Comparison of ENCODE assay signal across 18 cellular contexts in genomic region chr11:11929920-11930319, GRCh38.
DNase-seq lines count a peak whose midpoint lies in the region; ATAC-seq, FAIRE-seq and TF ChIP-seq lines count a peak whose summit lies in the region.
"Had no signal": no experiment of that assay in that cellular context is flagged by ENCODE, and none has a peak within 500 bp of the region (broad histone marks: within the 10 kb centered on the region; RNA-seq: fewer than 3 reads in every experiment).

No MANE protein-coding gene starts in this region.

- DNase-seq in HepG2 (ENCODE audit: low spot score) (no peak), right lobe of liver (no peak), H54 (ENCODE audit: insufficient read length, low spot score) (no peak), osteocyte (ENCODE audit: extremely low spot score, unreplicated experiment) (no peak), DMS153 treated with DMSO at 0.1 percent for 48 hours (lab: John Stamatoyannopoulos, UW; ENCODE audit: unreplicated experiment) (no peak), WTC11 (ENCODE audit: low spot score) (no peak), H7 (no peak)
- DNase-seq: 8988T; C1 segment of cervical spinal cord; Caco-2; CD4-positive, alpha-beta memory T cell; DMS153; DMS79; EL; GF-D8; HCEC 1CT had no signal

- H3K27me3 ChIP-seq in HepG2 (ENCODE audit: control insufficient read depth in 1 of 2, insufficient read depth in 2 of 2, low read length in 2 of 2) (no peaks in the 10 kb centered on the region), right lobe of liver (no peaks in the 10 kb centered on the region), H7 (ENCODE audit: control insufficient read depth, insufficient read depth, low read length) (no peaks in the 10 kb centered on the region)

- TF ChIP-seq POLR2A in HepG2 (IDR thresholded peaks at IDR 0.05; ENCODE audit: insufficient read depth in 1 of 2, low read depth in 2 of 2, low read length in 2 of 2) (no peak), right lobe of liver (IDR thresholded peaks at IDR 0.05) (no peak), H54 (IDR thresholded peaks at IDR 0.05; ENCODE audit: low read depth, low read length) (no peak)

- H3K9me3 ChIP-seq in HepG2 (ENCODE audit: low read length) (no peaks in the 10 kb centered on the region), right lobe of liver (no peaks in the 10 kb centered on the region)
- H3K9me3 ChIP-seq: Caco-2 had no signal

- no peak for ATAC-seq in HepG2
- ATAC-seq in right lobe of liver = no peak
- ATAC-seq in activated T-helper 17 cell treated with anti-CD3 and anti-CD28 coated beads, Interleukin-2, amount 50 U/mL, for 72 hours (replicated peaks) = no peak
- no peak for ATAC-seq in WTC11

- H3K4me2 ChIP-seq in HepG2 (ENCODE audit: low read depth, low read length) = no peak overlapping the region

- no peak for FAIRE-seq in HepG2 (lab: Jason Lieb, UNC)
- peak; percentile 64 for FAIRE-seq in H54 (lab: Jason Lieb, UNC)
- FAIRE-seq: GM12891 had no signal

- BruUV-seq in HepG2 (replicated peaks; lab: Mats Ljungman, UMichigan) = no TSS peak

- TF ChIP-seq CTCF in HepG2 (CRISPR knock-in tag; IDR thresholded peaks at IDR 0.05) (no peak), right lobe of liver (IDR thresholded peaks at IDR 0.05) (no peak), osteocyte (IDR thresholded peaks at IDR 0.05) (no peak), WTC11 (IDR thresholded peaks at IDR 0.05) (no peak)

- H3K36me3 Mint-ChIP-seq in activated T-helper 17 cell treated with anti-CD3 and anti-CD28 coated beads, Interleukin-2, amount 50 U/mL, for 72 hours (ENCODE audit: low read depth) = peaks cover 95% of the 10 kb centered on the region
- H3K36me3 Mint-ChIP-seq in osteocyte (ENCODE audit: unreplicated experiment) (peaks cover 57% of the 10 kb centered on the region), WTC11 (peaks cover 24% of the 10 kb centered on the region)

- no peaks in the 10 kb centered on the region for H3K79me2 ChIP-seq in HepG2 (ENCODE audit: insufficient read depth, low read length)

- TF ChIP-seq RAD21 in HepG2 (CRISPR knock-in tag; IDR thresholded peaks at IDR 0.05) = no peak

- H3K27me3 Mint-ChIP-seq in activated T-helper 17 cell treated with anti-CD3 and anti-CD28 coated beads, Interleukin-2, amount 50 U/mL, for 72 hours = no peaks in the 10 kb centered on the region
- H3K27me3 Mint-ChIP-seq in osteocyte (ENCODE audit: unreplicated experiment) (no peaks in the 10 kb centered on the region), WTC11 (ENCODE audit: low read depth) (no peaks in the 10 kb centered on the region)
- H3K27me3 Mint-ChIP-seq: CD4-positive, alpha-beta memory T cell had no signal

- 100% methylated on average over 2 of the region's 2 CpGs for WGBS in HepG2 (ENCODE audit: low lambda C conversion rate)
- WGBS in right lobe of liver (ENCODE audit: insufficient coverage, low coverage, low lambda C conversion rate, missing lambda C conversion rate) = 77% methylated on average over 2 of the region's 2 CpGs

- H3K27ac Mint-ChIP-seq in activated T-helper 17 cell treated with anti-CD3 and anti-CD28 coated beads, Interleukin-2, amount 50 U/mL, for 72 hours = peak overlapping the region; percentile 40
- peak overlapping the region; percentile 27 for H3K27ac Mint-ChIP-seq in osteocyte (ENCODE audit: unreplicated experiment)
- no peak overlapping the region; the same call in 1 of the 2 replicates for H3K27ac Mint-ChIP-seq in WTC11

- peaks cover 12% of the 10 kb centered on the region for H3K4me1 Mint-ChIP-seq in activated T-helper 17 cell treated with anti-CD3 and anti-CD28 coated beads, Interleukin-2, amount 50 U/mL, for 72 hours
- H3K4me1 Mint-ChIP-seq in osteocyte (ENCODE audit: unreplicated experiment) = peaks cover 16% of the 10 kb centered on the region
- H3K4me1 Mint-ChIP-seq in WTC11 = 0 out of 2 replicates have a peak, but pooled peaks cover 2% of the 10 kb centered on the region

- no peak overlapping the region for H3K9ac ChIP-seq in HepG2 (ENCODE audit: insufficient read depth, low read depth, low read length)

- H4K20me1 ChIP-seq in HepG2 (ENCODE audit: insufficient read depth, low read length) = no peaks in the 10 kb centered on the region

- in situ Hi-C loops in HepG2 (cut with HindIII; ENCODE audit: extremely low pct_ligation_motif_present, low pct_unique_long_range_greater_than_20kb) = loop anchor here (5.0 to 10.0 kb wide), 2 partner anchors 117 to 355 kb away; no protein-coding TSS in a partner anchor

- H3K36me3 ChIP-seq in HepG2 (replicated peaks in 1 of 2; ENCODE audit: control insufficient read depth in 1 of 2, insufficient read depth in 2 of 2, low read length in 2 of 2) (peaks cover 3 to 29% of the 10 kb centered on the region in 2 experiments; a peak in 4 of 5 replicates), right lobe of liver (peaks cover 0 to 16% (median 9%) of the 10 kb centered on the region in 4 donors), H7 (replicated peaks; ENCODE audit: control insufficient read depth, insufficient read depth, low read length) (no peaks in the 10 kb centered on the region)

- no peaks in the 10 kb centered on the region for H3K9me3 Mint-ChIP-seq in activated T-helper 17 cell treated with anti-CD3 and anti-CD28 coated beads, Interleukin-2, amount 50 U/mL, for 72 hours
- peaks cover 4% of the 10 kb centered on the region for H3K9me3 Mint-ChIP-seq in osteocyte (ENCODE audit: unreplicated experiment)
- H3K9me3 Mint-ChIP-seq in WTC11 = no peaks in the 10 kb centered on the region
- H3K9me3 Mint-ChIP-seq: CD4-positive, alpha-beta memory T cell had no signal

- H3K27ac ChIP-seq in HepG2 (ENCODE audit: extremely low read length, insufficient read depth, low read length) = no peak overlapping the region
- H3K27ac ChIP-seq in right lobe of liver = no peak overlapping the region

- CTCF ChIA-PET in HepG2 (lab: Yijun Ruan, JAX; ENCODE audit: low intra/inter-chr PET ratio, low total read pairs) (interaction anchor here (1.4 kb wide), 1 partner anchor 37 kb away, joined by 3 read pairs; no protein-coding TSS in a partner anchor), WTC11 (lab: Charles Lee) (interaction anchor here (1.0 kb wide), 1 partner anchor 114 kb away, joined by 3 read pairs; no protein-coding TSS in a partner anchor)

- intact Hi-C loops in HepG2 (cut with micrococcal nuclease; ENCODE audit: unreplicated experiment) = loop anchor here (10.0 kb wide), 1 partner anchor 305 kb away; no protein-coding TSS in a partner anchor
- intact Hi-C loops in right lobe of liver (cut with DNase I) = loop anchor here (10.0 kb wide), 2 partner anchors 115 to 355 kb away; no protein-coding TSS in a partner anchor

- POLR2A ChIA-PET in HepG2 (lab: Yijun Ruan, JAX) (no interaction called here), WTC11 (lab: Charles Lee) (no interaction called here)

- H3K4me1 ChIP-seq in HepG2 (ENCODE audit: insufficient read depth, low read length) = no peaks in the 10 kb centered on the region
- H3K4me1 ChIP-seq in right lobe of liver = no peaks in the 10 kb centered on the region
- H3K4me1 ChIP-seq: Caco-2 had no signal

- no peak overlapping the region for H3K4me3 Mint-ChIP-seq in activated T-helper 17 cell treated with anti-CD3 and anti-CD28 coated beads, Interleukin-2, amount 50 U/mL, for 72 hours
- no peak overlapping the region for H3K4me3 Mint-ChIP-seq in osteocyte (ENCODE audit: unreplicated experiment)
- H3K4me3 Mint-ChIP-seq in WTC11 = no peak overlapping the region
- H3K4me3 Mint-ChIP-seq: CD4-positive, alpha-beta memory T cell had no signal

- TF ChIP-seq EP300 in HepG2 (IDR thresholded peaks at IDR 0.05; ENCODE audit: low read depth in 2 of 2, low read length in 2 of 2) (no peak), HepG2 (CRISPR knock-in tag; IDR thresholded peaks at IDR 0.05; ENCODE audit: borderline replicate concordance) (no peak)

- no peak overlapping the region for H2AFZ ChIP-seq in HepG2 (ENCODE audit: low read length)

- H3K4me3 ChIP-seq in HepG2 (replicated peaks in 1 of 3; ENCODE audit: insufficient read depth in 1 of 3, low read depth in 2 of 3, low read length in 3 of 3) = no peak overlapping the region
- no peak overlapping the region for H3K4me3 ChIP-seq in right lobe of liver
- H3K4me3 ChIP-seq in H7 (ENCODE audit: insufficient read depth, low read depth, low read length) = no peak overlapping the region

TF ChIP-seq in HepG2, 621 proteins besides CTCF, POLR2A, EP300 and RAD21:
- TF ChIP-seq MAFF (IDR thresholded peaks at IDR 0.05; ENCODE audit: low read depth, low read length) (peak; percentile 82), MAFK (conservative IDR thresholded peaks at IDR 0.05 in 1 of 2, IDR thresholded peaks at IDR 0.05 in 1 of 2; ENCODE audit: low read length in 2 of 2) (peak; percentile 77 to 89), ZNF737 (CRISPR knock-in tag; IDR thresholded peaks at IDR 0.05; ENCODE audit: borderline replicate concordance) (no peak)

TF ChIP-seq in WTC11, 78 proteins besides CTCF, POLR2A, EP300 and RAD21:
- no peak for TF ChIP-seq KAT7 (CRISPR knock-in tag; IDR thresholded peaks at IDR 0.05; ENCODE audit: borderline replicate concordance)
- no peak for TF ChIP-seq NFE2L1 (CRISPR knock-in tag; IDR thresholded peaks at IDR 0.05)
- TF ChIP-seq ATF2 (CRISPR knock-in tag; IDR thresholded peaks at IDR 0.05; ENCODE audit: borderline replicate concordance, low read depth) = no peak
- no peak for TF ChIP-seq NFYB (CRISPR knock-in tag; conservative IDR thresholded peaks at IDR 0.05; ENCODE audit: low read depth)
- no peak for TF ChIP-seq TCF7 (CRISPR knock-in tag; IDR thresholded peaks at IDR 0.05; ENCODE audit: low read depth)
- no peak for TF ChIP-seq CREM (CRISPR knock-in tag; IDR thresholded peaks at IDR 0.05)
- TF ChIP-seq MXD4 (CRISPR knock-in tag; IDR thresholded peaks at IDR 0.05; ENCODE audit: borderline replicate concordance) = no peak
- TF ChIP-seq ZNF138 (CRISPR knock-in tag; conservative IDR thresholded peaks at IDR 0.05) = no peak
- TF ChIP-seq ZNF423 (CRISPR knock-in tag; IDR thresholded peaks at IDR 0.05) = no peak
- TF ChIP-seq NR3C1 (CRISPR knock-in tag; conservative IDR thresholded peaks at IDR 0.05; ENCODE audit: low read depth) = no peak
